27 cellular contexts compared by ENCODE assay signal in the genomic region with DNA sequence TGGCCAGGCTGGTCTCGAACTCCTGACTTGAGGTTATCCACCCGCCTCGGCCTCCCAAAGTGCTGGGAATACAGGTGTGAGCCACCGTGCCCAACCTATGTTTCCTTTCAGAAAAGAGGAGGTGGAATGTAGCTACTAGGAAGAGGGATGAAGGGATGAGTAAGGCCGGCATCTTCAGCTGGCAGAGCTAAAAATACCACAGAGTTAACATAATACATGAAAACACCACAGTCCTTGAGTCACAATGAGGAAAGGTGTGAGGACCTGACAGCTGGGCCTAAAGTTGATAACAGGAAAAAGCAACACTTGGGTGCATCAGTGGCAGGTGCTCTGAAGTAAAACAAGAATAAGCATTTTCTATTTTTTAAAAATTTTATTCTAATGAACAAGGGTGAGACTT.
"Had no signal": no experiment of that assay in that cellular context is flagged by ENCODE, and none has a peak within 500 bp of the region (broad histone marks: within the 10 kb centered on the region; RNA-seq: fewer than 3 reads in every experiment).

No MANE protein-coding gene starts in this region.

- H3K27me3 ChIP-seq: heart left ventricle, left lung, neutrophil, pancreas, upper lobe of right lung had no signal

- H3K27ac ChIP-seq: heart left ventricle, left lung, lower lobe of right lung, neutrophil, pancreas, prostate gland, upper lobe of right lung had no signal

- H3K9me3 ChIP-seq: neutrophil, pancreas, prostate gland had no signal

- H3K36me3 ChIP-seq: heart left ventricle, left lung, lower lobe of right lung, neutrophil, pancreas, prostate gland, upper lobe of right lung had no signal

- DNase-seq: activated CD4-positive, alpha-beta T cell treated with anti-CD3 and anti-CD28 coated beads for 36 hours; activated CD4-positive, CD25-positive, alpha-beta regulatory T cell; activated CD8-positive, alpha-beta memory T cell treated with anti-CD3 and anti-CD28 coated beads, Interleukin-2, amount 10 ng/mL, durations not matched to agents 7 days and 5 days; activated CD8-positive, alpha-beta T cell treated with anti-CD3 and anti-CD28 coated beads, Interleukin-2, amount 10 ng/mL, durations not matched to agents 7 days and 5 days; activated effector memory CD4-positive, alpha-beta T cell treated with Interleukin-2 at 50 U/mL for 16 hours; activated naive CD4-positive, alpha-beta T cell treated with Interleukin-2 at 50 U/mL for 16 hours; activated T-cell treated with anti-CD3 and anti-CD28 coated beads for 4 hours; aorta; caudate nucleus; cortex of kidney; effector memory CD8-positive, alpha-beta T cell; heart left ventricle; hypothalamus; immature natural killer cell; left lung; lower lobe of right lung; mesendoderm; naive B cell; nephron progenitor cell; pancreas; retina; small intestine; stimulated activated CD4-positive, alpha-beta T cell treated with anti-CD3 and anti-CD28 coated beads, Interleukin-4, amount 100 ng/mL, for 24 hours; T-helper 1 cell; upper lobe of right lung had no signal

- H3K4me1 ChIP-seq: heart left ventricle, left lung, lower lobe of right lung, pancreas, prostate gland, upper lobe of right lung had no signal

- H3K4me3 ChIP-seq: heart left ventricle, left lung, lower lobe of right lung, pancreas, prostate gland, upper lobe of right lung had no signal
